26 cellular contexts compared by ENCODE assay signal in the genomic region with DNA sequence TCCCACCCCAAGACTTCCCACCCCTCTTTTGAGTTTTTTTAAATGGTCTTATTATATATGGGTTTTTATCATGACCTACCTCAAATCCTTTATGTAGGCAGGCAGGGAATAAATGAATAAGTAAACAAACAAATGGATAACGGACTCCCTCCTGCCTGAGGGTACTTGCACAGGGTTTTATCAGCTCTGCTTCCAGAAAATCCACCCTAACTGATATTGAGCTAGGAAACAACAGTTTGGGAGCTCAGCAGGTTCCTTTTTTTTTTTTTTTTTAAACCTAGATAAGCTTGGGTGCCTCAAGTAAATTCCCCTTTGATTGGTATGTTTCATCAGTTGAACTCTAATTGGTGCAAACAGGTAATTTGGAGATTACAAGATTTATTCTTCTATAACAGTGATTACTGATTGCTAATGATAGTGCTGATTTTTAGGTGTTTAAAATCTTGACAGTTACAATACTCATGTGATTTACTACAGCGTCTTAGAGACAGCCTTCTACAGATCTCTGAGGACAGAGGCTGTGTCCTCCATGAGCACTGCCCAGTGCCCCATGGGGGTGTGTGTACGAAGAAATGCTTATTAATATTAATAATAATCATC.
DNase-seq lines count a peak whose midpoint lies in the region; ATAC-seq, FAIRE-seq and TF ChIP-seq lines count a peak whose summit lies in the region.
"Had no signal": no experiment of that assay in that cellular context is flagged by ENCODE, and none has a peak within 500 bp of the region (broad histone marks: within the 10 kb centered on the region; RNA-seq: fewer than 3 reads in every experiment).

No MANE protein-coding gene starts in this region.

- in situ Hi-C loops in K562 (cut with MboI), result no loop called here

- no peak overlapping the region for H2AFZ ChIP-seq in K562 (ENCODE audit: low read depth, low read length)
- H2AFZ ChIP-seq: GM23248 had no signal

- H3K36me3 ChIP-seq in K562 (ENCODE audit: control insufficient read depth, insufficient read depth, low read length), result no peaks in the 10 kb centered on the region
- H3K36me3 ChIP-seq in mesendoderm (ENCODE audit: control insufficient read depth, insufficient read depth, low read length), result no peaks in the 10 kb centered on the region
- H3K36me3 ChIP-seq: BLaER1 had no signal

- H3K27me3 ChIP-seq in K562 (ENCODE audit: control insufficient read depth in 2 of 2, insufficient read depth in 2 of 2, low read length in 2 of 2) (no peaks in the 10 kb centered on the region), mesendoderm (ENCODE audit: insufficient read depth, low read length, poor library complexity) (no peaks in the 10 kb centered on the region)
- H3K27me3 ChIP-seq: BLaER1 had no signal

- no peak for TF ChIP-seq POLR2A in K562 (conservative IDR thresholded peaks at IDR 0.05)

- BruUV-seq in K562 (replicated peaks; lab: Mats Ljungman, UMichigan), result no TSS peak

- H4K8ac ChIP-seq in mesendoderm (ENCODE audit: low read depth, low read length), result no peak overlapping the region

- H3K4me2 ChIP-seq in K562 (ENCODE audit: insufficient read depth, low read length) (no peak overlapping the region), mesendoderm (ENCODE audit: low read length) (no peak overlapping the region)
- H3K4me2 ChIP-seq: BLaER1 had no signal

- H2BK120ac ChIP-seq in mesendoderm (ENCODE audit: low read depth, low read length), result no peak overlapping the region

- TF ChIP-seq RAD21 in K562 (CRISPR knock-in tag; conservative IDR thresholded peaks at IDR 0.05 in 1 of 2, IDR thresholded peaks at IDR 0.05 in 1 of 2), result no peak

- H3K9ac ChIP-seq in K562 (ENCODE audit: insufficient read depth in 1 of 2, low read depth in 2 of 2, low read length in 2 of 2) (no peak overlapping the region), mesendoderm (ENCODE audit: low read length) (no peak overlapping the region)
- H3K9ac ChIP-seq: BLaER1, GM23248 had no signal

- no peak for TF ChIP-seq CTCF in K562 (IDR thresholded peaks at IDR 0.05 in 2 of 3, conservative IDR thresholded peaks at IDR 0.05 in 1 of 3; ENCODE audit: insufficient read depth in 2 of 3, low read depth in 1 of 3, low read length in 3 of 3)
- TF ChIP-seq CTCF in nephron progenitor cell (IDR thresholded peaks at IDR 0.05), result no peak

- H2AK5ac ChIP-seq in mesendoderm (ENCODE audit: low read length), result no peak overlapping the region

- H3K27me3 Mint-ChIP-seq in nephron progenitor cell (ENCODE audit: low read depth, poor library complexity), result peaks cover 61% of the 10 kb centered on the region

- no peak overlapping the region for H3K23ac ChIP-seq in mesendoderm (ENCODE audit: low read length)

- peaks cover 15 to 40% of the 10 kb centered on the region in 2 experiments for H3K4me1 ChIP-seq in K562 (replicated peaks in 1 of 2; ENCODE audit: control insufficient read depth in 2 of 2, insufficient read depth in 2 of 2, low read length in 2 of 2)
- peaks cover 9% of the 10 kb centered on the region for H3K4me1 ChIP-seq in mesendoderm (ENCODE audit: control insufficient read depth, low read depth, low read length)
- H3K4me1 ChIP-seq: BLaER1, Caco-2 had no signal

- H3K9me3 Mint-ChIP-seq in nephron progenitor cell, result no peaks in the 10 kb centered on the region
- H3K9me3 Mint-ChIP-seq: CD4-positive, CD25-positive, alpha-beta regulatory T cell; CD8-positive, alpha-beta T cell had no signal

- TF ChIP-seq EP300 in K562 (IDR thresholded peaks at IDR 0.05; ENCODE audit: low read length), result no peak

- intact Hi-C loops in K562 (cut with micrococcal nuclease), result no loop called here

- no peak overlapping the region for H4K5ac ChIP-seq in mesendoderm (ENCODE audit: low read length)

- H3K4me3 Mint-ChIP-seq in nephron progenitor cell, result no peak overlapping the region
- H3K4me3 Mint-ChIP-seq: B cell; CD4-positive, CD25-positive, alpha-beta regulatory T cell; CD8-positive, alpha-beta T cell; HFFc6 had no signal

- no peak overlapping the region for H2BK15ac ChIP-seq in mesendoderm (replicated peaks; ENCODE audit: low read depth)

- H3K9me3 ChIP-seq in K562 (replicated peaks; ENCODE audit: control insufficient read depth, insufficient read depth, low read depth, low read length), result no peaks in the 10 kb centered on the region
- H3K9me3 ChIP-seq: BLaER1, Caco-2 had no signal

- POLR2A ChIA-PET in K562 (lab: Yijun Ruan, JAX), result interaction anchor here (0.7 to 1.2 kb wide), 4 partner anchors 9 to 23 kb away, joined by 3 to 5 read pairs (median 3); no protein-coding TSS in a partner anchor

- H3K27ac ChIP-seq in K562 (ENCODE audit: extremely low read depth, low read depth, low read length), result no peak overlapping the region
- no peak overlapping the region for H3K27ac ChIP-seq in mesendoderm (ENCODE audit: low read depth, low read length)
- H3K27ac ChIP-seq: 22Rv1, BLaER1, C4-2B, GM23248 had no signal

- no peak for FAIRE-seq in K562 (lab: Jason Lieb, UNC)
- FAIRE-seq: A204.1, G401.6, GM12892, GM19239, H1 had no signal

- H3K56ac ChIP-seq in mesendoderm (ENCODE audit: low read length), result no peak overlapping the region

- CTCF ChIA-PET in K562 (lab: Yijun Ruan, JAX; ENCODE audit: low intra/inter-chr PET ratio), result no interaction called here

- no peaks in the 10 kb centered on the region for H3K9me1 ChIP-seq in K562 (ENCODE audit: control insufficient read depth, insufficient read depth, low read length)

- H3K27ac Mint-ChIP-seq in nephron progenitor cell, result no peak overlapping the region
- H3K27ac Mint-ChIP-seq: B cell; CD4-positive, CD25-positive, alpha-beta regulatory T cell; CD8-positive, alpha-beta T cell; HFFc6 had no signal

- WGBS in K562 (ENCODE audit: insufficient coverage, low coverage, missing lambda C conversion rate), result 18% methylated on average over 3 of the region's 3 CpGs
- WGBS in mesendoderm (ENCODE audit: extremely low coverage, insufficient coverage, low lambda C conversion rate), result no CpG with 5 or more reads among the region's 3 CpGs

- H3K79me2 ChIP-seq in K562 (ENCODE audit: control insufficient read depth, insufficient read depth, low read length) (no peaks in the 10 kb centered on the region), mesendoderm (ENCODE audit: control insufficient read depth, insufficient read depth, low read length) (no peaks in the 10 kb centered on the region)

- H3K4me1 Mint-ChIP-seq in nephron progenitor cell, result peaks cover 26% of the 10 kb centered on the region
- H3K4me1 Mint-ChIP-seq: B cell; CD4-positive, CD25-positive, alpha-beta regulatory T cell had no signal

- no peak overlapping the region for H3K18ac ChIP-seq in mesendoderm (ENCODE audit: low read length)

- H4K20me1 ChIP-seq in K562 (replicated peaks; ENCODE audit: control insufficient read depth, insufficient read depth, low read length), result no peaks in the 10 kb centered on the region
- H4K20me1 ChIP-seq: BLaER1 had no signal

- no peak overlapping the region for H2BK5ac ChIP-seq in mesendoderm (ENCODE audit: low read length)

- H3K36me3 Mint-ChIP-seq in nephron progenitor cell (ENCODE audit: low read depth), result no peaks in the 10 kb centered on the region
- H3K36me3 Mint-ChIP-seq: CD4-positive, CD25-positive, alpha-beta regulatory T cell; CD8-positive, alpha-beta T cell had no signal

- DNase-seq in NCI-H345 (lab: John Stamatoyannopoulos, UW), result peak; percentile 23
- DNase-seq in NCI-H345 treated with DMSO at 0.1 percent for 48 hours (lab: John Stamatoyannopoulos, UW; ENCODE audit: unreplicated experiment), result no peak
- DNase-seq in NCI-H526 treated with DMSO at 0.1 percent for 48 hours (lab: John Stamatoyannopoulos, UW), result peak; percentile 23
- no peak for DNase-seq in K562 (ENCODE audit: extremely low read depth in 1 of 4, low spot score in 3 of 4)
- DNase-seq in mesendoderm, result peak; percentile 48
- no peak for DNase-seq in inferior parietal cortex (ENCODE audit: extremely low spot score)
- DNase-seq in nephron progenitor cell, result no peak
- DNase-seq: Caco-2; CD4-positive, CD25-positive, alpha-beta regulatory T cell; CD8-positive, alpha-beta T cell; DMS153; DND-41; GM23248; H7; HCEC 1CT; HFFc6 had no signal

- H3K4ac ChIP-seq in mesendoderm (ENCODE audit: low read depth, low read length), result no peak overlapping the region

- no peaks in the 10 kb centered on the region for H3K79me1 ChIP-seq in mesendoderm (ENCODE audit: low read length)

- no peak for ATAC-seq in K562
- ATAC-seq in HG03457 (IDR thresholded peaks at IDR 0.05; ENCODE audit: unreplicated experiment), result no peak
- ATAC-seq: CD8-positive, alpha-beta T cell had no signal

- H3K4me3 ChIP-seq in K562 (no peak overlapping the region), mesendoderm (ENCODE audit: low read length) (no peak overlapping the region)
- H3K4me3 ChIP-seq: BLaER1, GM23248 had no signal

TF ChIP-seq in K562, 482 proteins besides CTCF, POLR2A, EP300 and RAD21:
- peak; percentile 77 for TF ChIP-seq ZNF384 (IDR thresholded peaks at IDR 0.05; ENCODE audit: low read depth, low read length)
- TF ChIP-seq, protein P1, sequence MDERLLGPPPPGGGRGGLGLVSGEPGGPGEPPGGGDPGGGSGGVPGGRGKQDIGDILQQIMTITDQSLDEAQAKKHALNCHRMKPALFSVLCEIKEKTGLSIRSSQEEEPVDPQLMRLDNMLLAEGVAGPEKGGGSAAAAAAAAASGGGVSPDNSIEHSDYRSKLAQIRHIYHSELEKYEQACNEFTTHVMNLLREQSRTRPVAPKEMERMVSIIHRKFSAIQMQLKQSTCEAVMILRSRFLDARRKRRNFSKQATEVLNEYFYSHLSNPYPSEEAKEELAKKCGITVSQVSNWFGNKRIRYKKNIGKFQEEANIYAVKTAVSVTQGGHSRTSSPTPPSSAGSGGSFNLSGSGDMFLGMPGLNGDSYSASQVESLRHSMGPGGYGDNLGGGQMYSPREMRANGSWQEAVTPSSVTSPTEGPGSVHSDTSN (CRISPR knock-in tag; IDR thresholded peaks at IDR 0.05; ENCODE audit: low read depth), result no peak
- TF ChIP-seq, protein P1 (tag; conservative IDR thresholded peaks at IDR 0.05; ENCODE audit: low read depth), result peak; percentile 67
- peak; percentile 74 for TF ChIP-seq MEIS2 (IDR thresholded peaks at IDR 0.05; ENCODE audit: partially characterized antibody)
- peak; percentile 63 for TF ChIP-seq DACH1 (IDR thresholded peaks at IDR 0.05; ENCODE audit: partially characterized antibody)
- TF ChIP-seq ZNF785 (CRISPR knock-in tag; IDR thresholded peaks at IDR 0.05), result no peak
- peak; percentile 31; the same call in 1 of the 2 replicates for TF ChIP-seq ARID1B (IDR thresholded peaks at IDR 0.05)
- 0 out of 4 replicates have a peak, but pooled peaks of 1 of the 2 experiments have one; percentile 35 for TF ChIP-seq KDM1A (IDR thresholded peaks at IDR 0.05)
- no peak for TF ChIP-seq NFIX (CRISPR knock-in tag; IDR thresholded peaks at IDR 0.05; ENCODE audit: low read depth)
- TF ChIP-seq ZNF212 (CRISPR knock-in tag; IDR thresholded peaks at IDR 0.05), result no peak
TF ChIP-seq in K562: peak in this region for 6.

Comparison
In these comparisons a context has a peak if more than half of its experiments do, and no peak if none do; other contexts are left out.
1. DNase-seq: peak in NCI-H345 (single experiment), NCI-H526 treated with DMSO at 0.1 percent for 48 hours (single experiment) and mesendoderm (single experiment); none in NCI-H345 treated with DMSO at 0.1 percent for 48 hours (single experiment), K562 (0 of 4), inferior parietal cortex (single experiment) and nephron progenitor cell (single experiment).